ENCODE assay signal across 1 cellular context in genomic region chr14:102898776-102899515, GRCh38.
TF ChIP-seq lines count a peak whose summit lies in the region.

No MANE protein-coding gene starts in this region.

TF ChIP-seq in IMR-90, 13 proteins besides CTCF, POLR2A, EP300 and RAD21:
- no peak for TF ChIP-seq ELK1 (IDR thresholded peaks at IDR 0.05; ENCODE audit: borderline replicate concordance, low read depth, low read length)
- TF ChIP-seq MAFK (IDR thresholded peaks at IDR 0.05; ENCODE audit: low read depth, low read length): no peak
- TF ChIP-seq NFE2L2 (IDR thresholded peaks at IDR 0.05; ENCODE audit: low read depth, low read length): no peak
- no peak for TF ChIP-seq RFX5 (IDR thresholded peaks at IDR 0.05; ENCODE audit: low read depth, low read length)
- no peak for TF ChIP-seq SMC3 (IDR thresholded peaks at IDR 0.05; ENCODE audit: low read depth, low read length)
- TF ChIP-seq MXI1 (IDR thresholded peaks at IDR 0.05; ENCODE audit: borderline replicate concordance, low read depth, low read length): no peak
- TF ChIP-seq FOS (IDR thresholded peaks at IDR 0.05; ENCODE audit: low read depth, low read length): no peak
- no peak for TF ChIP-seq BHLHE40 (IDR thresholded peaks at IDR 0.05; ENCODE audit: low read depth, low read length)
- no peak for TF ChIP-seq CEBPB (IDR thresholded peaks at IDR 0.05; ENCODE audit: low read depth, low read length)
- no peak for TF ChIP-seq MAZ (IDR thresholded peaks at IDR 0.05; ENCODE audit: borderline replicate concordance, low read depth, low read length)
- no peak for TF ChIP-seq RCOR1 (IDR thresholded peaks at IDR 0.05; ENCODE audit: insufficient replicate concordance, low read length)
- TF ChIP-seq USF2 (IDR thresholded peaks at IDR 0.05; ENCODE audit: low read depth, low read length): no peak
- TF ChIP-seq CHD1 (IDR thresholded peaks at IDR 0.05; ENCODE audit: low read depth, low read length): no peak
TF ChIP-seq in IMR-90: peak in this region for 0.
